ENCODE assay signal across 34 cellular contexts in genomic region chr9:71612889-71613288, GRCh38.
"Had no signal": no experiment of that assay in that cellular context is flagged by ENCODE, and none has a peak within 500 bp of the region (broad histone marks: within the 10 kb centered on the region; RNA-seq: fewer than 3 reads in every experiment).

No MANE protein-coding gene starts in this region.

- H3K4me3 ChIP-seq: adrenal gland, ascending aorta, body of pancreas, breast epithelium, cardiac muscle cell had no signal

- H3K36me3 ChIP-seq: adrenal gland, ascending aorta, brain microvascular endothelial cell, breast epithelium, cardiac muscle cell had no signal

- H3K9me3 ChIP-seq: adrenal gland, body of pancreas, breast epithelium had no signal

- FAIRE-seq: astrocyte, bronchial epithelial cell had no signal

- H3K4me1 ChIP-seq: adrenal gland, body of pancreas, breast epithelium had no signal

- ATAC-seq: activated naive CD4-positive, alpha-beta T cell treated with anti-CD3 and anti-CD28 coated beads, Interleukin-2, amount 50 U/mL, for 72 hours; activated naive CD8-positive, alpha-beta T cell treated with anti-CD3 and anti-CD28 coated beads, Interleukin-2, amount 50 U/mL, for 24 hours; activated T-cell treated with anti-CD3 and anti-CD28 coated beads, Interleukin-2, amount 50 U/mL, for 4 hours; activated T-cell treated with anti-CD3 and anti-CD28 coated beads, Interleukin-2, amount 50 U/mL, for 72 hours; activated T-helper 17 cell treated with anti-CD3 and anti-CD28 coated beads, Interleukin-2, amount 50 U/mL, for 72 hours; body of pancreas had no signal

- H3K27ac ChIP-seq: adrenal gland, ascending aorta, body of pancreas, brain microvascular endothelial cell, breast epithelium, cardiac muscle cell had no signal

- H3K27me3 ChIP-seq: adrenal gland, ascending aorta, body of pancreas, brain microvascular endothelial cell, breast epithelium, cardiac muscle cell had no signal

- DNase-seq: activated effector memory CD4-positive, alpha-beta T cell treated with anti-CD3 and anti-CD28 coated beads, Interleukin-2, amount 50 U/mL, for 16 hours; activated effector memory CD4-positive, alpha-beta T cell treated with Interleukin-2 at 50 U/mL for 16 hours; activated gamma-delta T cell; activated gamma-delta T cell treated with Interleukin-2 at 50 U/mL for 16 hours; activated naive CD4-positive, alpha-beta T cell; activated naive CD4-positive, alpha-beta T cell treated with anti-CD3 and anti-CD28 coated beads for 36 hours; activated naive CD4-positive, alpha-beta T cell treated with anti-CD3 and anti-CD28 coated beads, Interleukin-2, amount 10 ng/mL, durations not matched to agents 7 days and 5 days; activated naive CD4-positive, alpha-beta T cell treated with anti-CD3 and anti-CD28 coated beads, Interleukin-2, amount 50 U/mL, for 16 hours; activated naive CD4-positive, alpha-beta T cell treated with Interleukin-2 at 50 U/mL for 16 hours; activated naive CD8-positive, alpha-beta T cell treated with anti-CD3 and anti-CD28 coated beads for 36 hours; activated naive CD8-positive, alpha-beta T cell treated with anti-CD3 and anti-CD28 coated beads, Interleukin-2, amount 10 ng/mL, durations not matched to agents 7 days and 5 days; activated naive CD8-positive, alpha-beta T cell treated with anti-CD3 and anti-CD28 coated beads, Interleukin-2, amount 50 U/mL, for 24 hours; activated T-cell treated with anti-CD3 and anti-CD28 coated beads, Interleukin-2, amount 50 U/mL, for 1 hour; activated T-cell treated with anti-CD3 and anti-CD28 coated beads, Interleukin-2, amount 50 U/mL, for 24 hours; activated T-cell treated with anti-CD3 and anti-CD28 coated beads, Interleukin-2, amount 50 U/mL, for 4 hours; activated T-cell treated with anti-CD3 and anti-CD28 coated beads, Interleukin-2, amount 50 U/mL, for 48 hours; activated T-cell treated with anti-CD3 and anti-CD28 coated beads, Interleukin-2, amount 50 U/mL, for 72 hours; adrenal gland; amniotic stem cell; amygdala; anterior cingulate cortex; aorta; body of pancreas; brain microvascular endothelial cell; caudate nucleus; central memory CD4-positive, alpha-beta T cell; cerebellar nuclear complex had no signal
